18 cellular contexts compared by ENCODE assay signal in the genomic region with DNA sequence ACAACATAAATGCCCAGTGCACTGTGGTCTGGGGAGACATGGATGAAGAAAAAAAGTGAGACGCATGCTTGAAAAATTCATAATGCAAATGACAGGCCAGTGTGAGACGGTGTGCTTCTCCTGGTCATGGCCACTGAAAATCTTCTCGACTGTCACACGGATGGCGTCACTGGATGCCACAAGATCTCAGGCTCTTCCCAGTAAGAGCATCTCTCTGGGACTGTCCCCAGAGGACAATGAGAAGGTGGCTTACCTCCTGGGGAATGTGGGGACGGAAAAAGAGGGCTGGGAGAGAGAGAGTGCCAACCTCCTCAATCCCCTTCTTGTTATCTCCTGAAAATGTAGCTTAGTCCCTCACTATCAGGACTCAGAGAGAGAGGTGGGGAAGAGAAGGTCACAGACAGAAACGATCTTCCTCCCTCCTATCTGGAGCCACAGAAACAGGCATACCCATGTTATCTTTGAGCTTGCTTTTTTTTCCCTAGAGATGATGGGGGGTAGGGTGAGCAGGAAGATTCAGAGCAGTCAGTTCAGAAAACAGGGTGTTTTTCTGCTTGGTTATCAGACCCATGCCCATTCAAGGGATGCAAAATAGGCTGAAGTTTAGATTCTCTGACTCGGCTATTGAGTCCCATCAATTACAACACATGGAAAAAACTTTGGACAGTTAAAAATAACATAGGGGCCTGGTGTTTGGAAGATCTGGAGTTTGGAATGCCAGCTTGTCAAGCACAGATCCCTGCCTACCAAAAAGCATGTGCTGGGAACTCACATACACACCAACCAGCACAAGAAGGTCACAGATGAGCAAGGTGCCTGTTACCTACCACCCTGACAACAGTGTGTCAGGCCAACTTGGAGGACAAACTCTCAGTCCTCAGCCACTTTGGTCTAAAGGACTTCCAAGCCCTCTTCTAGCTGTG.
"Had no signal": no experiment of that assay in that cellular context is flagged by ENCODE, and none has a peak within 500 bp of the region (broad histone marks: within the 10 kb centered on the region; RNA-seq: fewer than 3 reads in every experiment).

No MANE protein-coding gene starts in this region.

- H3K9me3 Mint-ChIP-seq: activated T-cell treated with anti-CD3 and anti-CD28 coated beads, Interleukin-2, amount 50 U/mL, for 4 hours; central memory CD8-positive, alpha-beta T cell; natural killer cell; type B pancreatic cell had no signal

- H3K36me3 Mint-ChIP-seq: type B pancreatic cell had no signal

- DNase-seq: activated CD4-positive, alpha-beta memory T cell treated with anti-CD3 and anti-CD28 coated beads for 36 hours; activated CD4-positive, alpha-beta T cell treated with anti-CD3 and anti-CD28 coated beads for 1 hour; activated effector memory CD4-positive, alpha-beta T cell treated with anti-CD3 and anti-CD28 coated beads, Interleukin-2, amount 50 U/mL, for 16 hours; activated T-cell treated with anti-CD3 and anti-CD28 coated beads, Interleukin-2, amount 50 U/mL, for 4 hours; amniotic stem cell; effector memory CD4-positive, alpha-beta T cell; foreskin melanocyte; islet precursor cell; natural killer cell; posterior cingulate gyrus; spleen; stimulated activated naive CD8-positive, alpha-beta T cell treated with anti-CD3 and anti-CD28 coated beads, Interleukin-15, amount 100 ng/mL, for 72 hours; SW 1271 had no signal

- H3K4me1 Mint-ChIP-seq: central memory CD8-positive, alpha-beta T cell; natural killer cell; stimulated activated naive CD8-positive, alpha-beta T cell treated with anti-CD3 and anti-CD28 coated beads, Interleukin-15, amount 100 ng/mL, for 72 hours had no signal

- H3K27ac Mint-ChIP-seq: activated CD4-positive, alpha-beta memory T cell treated with anti-CD3 and anti-CD28 coated beads for 36 hours; activated naive CD8-positive, alpha-beta T cell; natural killer cell; stimulated activated naive CD8-positive, alpha-beta T cell treated with anti-CD3 and anti-CD28 coated beads, Interleukin-15, amount 100 ng/mL, for 72 hours; T-helper 2 cell treated with Interferon-gamma antibody and Interleukin-4, amounts not matched to agents 5 μg/mL and 100 μg/mL, for 36 hours; type B pancreatic cell had no signal

- ATAC-seq: activated T-cell treated with anti-CD3 and anti-CD28 coated beads, Interleukin-2, amount 50 U/mL, for 4 hours; left lobe of liver; natural killer cell; stimulated activated naive CD8-positive, alpha-beta T cell treated with anti-CD3 and anti-CD28 coated beads, Interleukin-15, amount 100 ng/mL, for 72 hours had no signal

- H3K27me3 Mint-ChIP-seq: activated CD4-positive, alpha-beta memory T cell treated with anti-CD3 and anti-CD28 coated beads for 36 hours; activated naive CD8-positive, alpha-beta T cell; type B pancreatic cell had no signal

- H3K4me3 Mint-ChIP-seq: activated CD4-positive, alpha-beta memory T cell treated with anti-CD3 and anti-CD28 coated beads for 36 hours; activated naive CD8-positive, alpha-beta T cell; activated T-cell treated with anti-CD3 and anti-CD28 coated beads, Interleukin-2, amount 50 U/mL, for 4 hours; central memory CD8-positive, alpha-beta T cell; natural killer cell; stimulated activated naive CD8-positive, alpha-beta T cell treated with anti-CD3 and anti-CD28 coated beads, Interleukin-15, amount 100 ng/mL, for 72 hours; T-helper 2 cell treated with Interferon-gamma antibody and Interleukin-4, amounts not matched to agents 5 μg/mL and 100 μg/mL, for 36 hours; type B pancreatic cell had no signal
